Comparison of ENCODE assay signal across 8 cellular contexts in genomic region chr12:52007158-52007921, GRCh38. TPM values are rescaled to one million over a fixed set of nuclear protein-coding genes. Genes with fewer than 3 reads are reported as not detected.
DNase-seq lines count a peak whose midpoint lies in the region; ATAC-seq and FAIRE-seq lines count a peak whose summit lies in the region.

No MANE protein-coding gene starts in this region.

- peaks cover 17% of the 10 kb centered on the region for H3K36me3 Mint-ChIP-seq in central memory CD8-positive, alpha-beta T cell (ENCODE audit: insufficient read depth)

- ATAC-seq in central memory CD8-positive, alpha-beta T cell (replicated peaks; ENCODE audit: extremely low read depth, poor library complexity, severe bottlenecking) = peak; percentile 59

- peaks cover 16% of the 10 kb centered on the region for H3K4me1 Mint-ChIP-seq in central memory CD8-positive, alpha-beta T cell

- peaks cover 30% of the 10 kb centered on the region for H3K27me3 Mint-ChIP-seq in central memory CD8-positive, alpha-beta T cell

- H3K27ac Mint-ChIP-seq in central memory CD8-positive, alpha-beta T cell (ENCODE audit: low read depth) = peak overlapping the region; percentile 83

- H3K4me3 Mint-ChIP-seq in central memory CD8-positive, alpha-beta T cell = peak overlapping the region; percentile 85

- H3K9me3 Mint-ChIP-seq in central memory CD8-positive, alpha-beta T cell = no peaks in the 10 kb centered on the region

- no peak for FAIRE-seq in GM19239 (lab: Jason Lieb, UNC)

- DNase-seq in COR-L47 (lab: John Stamatoyannopoulos, UW) (peak; percentile 29), UCSD-AML1 (lab: John Stamatoyannopoulos, UW; ENCODE audit: unreplicated experiment) (peak; percentile 55), lung microvascular endothelial cell (ENCODE audit: low read depth in 2 of 2) (peak; percentile 58 to 75), NCI-H1436 (lab: John Stamatoyannopoulos, UW) (no peak), NCI-H1092 (lab: John Stamatoyannopoulos, UW) (no peak), GM19239 (ENCODE audit: insufficient read length, low spot score) (no peak)
- DNase-seq in central memory CD8-positive, alpha-beta T cell (ENCODE audit: low spot score in 2 of 2) = peak; percentile 31 to 47
- peak; percentile 44 for DNase-seq in stimulated activated naive CD4-positive, alpha-beta T cell treated with Interleukin-2 at 50 U/mL for 16 hours (lab: John Stamatoyannopoulos, UW)

RNA-seq across cellular contexts. Expression of gene TAMALIN, which starts 0.6 kb away (rescaled TPM):
- 17.9 and 26.4 TPM in 2 replicates for total RNA-seq in lung microvascular endothelial cell

RNA-seq across cellular contexts. Expression of gene NR4A1, which starts 43.9 kb away (rescaled TPM):
- 0.65 and 2.0 TPM in 2 replicates for total RNA-seq in lung microvascular endothelial cell

RNA-seq across cellular contexts. Expression of gene ACVR1B, which starts 55.8 kb away (rescaled TPM):
- 8.5 and 15.1 TPM in 2 replicates for total RNA-seq in lung microvascular endothelial cell

Comparison
In these comparisons a context has a peak if more than half of its experiments do, and no peak if none do; other contexts are left out.
1. DNase-seq: peak in COR-L47 (single experiment), UCSD-AML1 (single experiment), central memory CD8-positive, alpha-beta T cell (2 of 2), lung microvascular endothelial cell (2 of 2) and stimulated activated naive CD4-positive, alpha-beta T cell treated with Interleukin-2 at 50 U/mL for 16 hours (single experiment); none in NCI-H1436 (single experiment), NCI-H1092 (single experiment) and GM19239 (single experiment).